In the genomic region with DNA sequence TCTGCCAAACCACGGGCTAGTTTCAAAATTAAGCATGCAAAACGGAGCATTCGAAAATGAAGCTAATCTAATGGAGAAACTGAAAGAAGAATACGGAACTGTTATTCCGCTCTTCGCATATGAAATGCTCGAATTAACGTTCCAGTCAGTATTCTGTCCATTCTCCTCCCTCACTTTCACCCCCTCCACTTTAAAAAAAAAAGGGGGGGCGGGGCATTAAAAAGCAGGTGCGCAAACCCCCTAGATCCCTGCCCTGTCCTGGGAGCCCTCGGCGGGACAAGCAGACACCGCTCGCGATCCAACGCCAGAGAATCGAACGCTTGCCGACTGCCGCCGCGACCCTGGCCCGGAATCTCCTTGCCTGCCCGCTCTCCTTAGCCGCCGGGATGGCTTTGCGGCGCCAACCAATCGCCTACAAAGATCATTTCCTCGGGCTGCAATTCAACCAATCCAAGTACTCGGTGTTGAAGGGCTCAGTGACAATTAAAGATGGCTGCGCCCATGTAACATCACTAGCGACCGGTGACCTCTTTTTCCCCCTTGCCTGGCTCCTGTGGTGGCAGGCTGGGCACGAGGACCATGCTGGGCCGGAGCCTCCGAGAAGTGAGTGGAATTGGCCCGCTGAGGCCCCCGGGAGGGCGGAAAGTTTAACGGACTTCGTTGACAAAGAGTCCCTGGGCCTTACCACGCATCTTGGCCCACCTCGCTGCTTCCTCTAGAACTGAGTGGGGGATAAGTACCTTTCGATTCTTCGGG, we compare ENCODE assay signal across 1 cellular context.
TF ChIP-seq lines count a peak whose summit lies in the region.

Gene QRSL1, plus strand, starts transcription at position 476 of the 756 bp plus-strand sequence. Its CDS starts 104 bp downstream, at position 580.
A gene with protein sequence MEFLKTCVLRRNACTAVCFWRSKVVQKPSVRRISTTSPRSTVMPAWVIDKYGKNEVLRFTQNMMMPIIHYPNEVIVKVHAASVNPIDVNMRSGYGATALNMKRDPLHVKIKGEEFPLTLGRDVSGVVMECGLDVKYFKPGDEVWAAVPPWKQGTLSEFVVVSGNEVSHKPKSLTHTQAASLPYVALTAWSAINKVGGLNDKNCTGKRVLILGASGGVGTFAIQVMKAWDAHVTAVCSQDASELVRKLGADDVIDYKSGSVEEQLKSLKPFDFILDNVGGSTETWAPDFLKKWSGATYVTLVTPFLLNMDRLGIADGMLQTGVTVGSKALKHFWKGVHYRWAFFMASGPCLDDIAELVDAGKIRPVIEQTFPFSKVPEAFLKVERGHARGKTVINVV (minus strand): TSS at position 396 of the 756 bp plus-strand sequence. CDS start 477 bp downstream, outside the sequence.

TF ChIP-seq in K562, 482 proteins besides CTCF, POLR2A, EP300 and RAD21 (continued from another document and continues in another):
- peak in 1 of 2 experiments; percentile 67 for TF ChIP-seq AFF1 (IDR thresholded peaks at IDR 0.05; ENCODE audit: low read depth in 1 of 2, partially characterized antibody in 2 of 2)
- peak; percentile 34; the same call in 1 of the 2 replicates for TF ChIP-seq CREB1 (IDR thresholded peaks at IDR 0.05)
- no peak; the same call in 1 of the 2 replicates for TF ChIP-seq CREB1 (CRISPR knock-in tag; IDR thresholded peaks at IDR 0.05)
- TF ChIP-seq ARID2 (IDR thresholded peaks at IDR 0.05): no peak
- TF ChIP-seq SMARCA5 (IDR thresholded peaks at IDR 0.05): no peak
- no peak for TF ChIP-seq NCOR1 (IDR thresholded peaks at IDR 0.05)
- TF ChIP-seq MAZ (CRISPR knock-in tag; conservative IDR thresholded peaks at IDR 0.05 in 1 of 2, IDR thresholded peaks at IDR 0.05 in 1 of 2): peak; percentile 30 to 68; a peak in 2 of 4 replicates
- no peak for TF ChIP-seq NCOA6 (IDR thresholded peaks at IDR 0.05)
- peak; percentile 72 for TF ChIP-seq CHD2 (IDR thresholded peaks at IDR 0.05; ENCODE audit: low read depth, low read length)
- TF ChIP-seq SAP30 (IDR thresholded peaks at IDR 0.05; ENCODE audit: borderline replicate concordance, insufficient read depth, low read depth, low read length, poor library complexity, severe bottlenecking): peak; percentile 98
- TF ChIP-seq POLR2H (tag; IDR thresholded peaks at IDR 0.05; ENCODE audit: low read depth): no peak
- peak; percentile 58; the same call in 1 of the 2 replicates for TF ChIP-seq POLR2AphosphoS5 (IDR thresholded peaks at IDR 0.05; ENCODE audit: control insufficient read depth, insufficient read depth, low read depth, low read length)
- no peak for TF ChIP-seq HOXB6 (CRISPR knock-in tag; IDR thresholded peaks at IDR 0.05; ENCODE audit: borderline replicate concordance)
- peak; percentile 13; the same call in 1 of the 2 replicates for TF ChIP-seq ATF7 (IDR thresholded peaks at IDR 0.05)
- no peak for TF ChIP-seq ZNF23 (CRISPR knock-in tag; IDR thresholded peaks at IDR 0.05)
- TF ChIP-seq CXXC5 (CRISPR knock-in tag; IDR thresholded peaks at IDR 0.05): no peak; the same call in none of the 2 replicates
- no peak for TF ChIP-seq MCM3 (IDR thresholded peaks at IDR 0.05)
- no peak for TF ChIP-seq MYNN (IDR thresholded peaks at IDR 0.05)
- TF ChIP-seq MYNN (CRISPR knock-in tag; IDR thresholded peaks at IDR 0.05): no peak
- peak; percentile 39; the same call in 1 of the 2 replicates for TF ChIP-seq ZBTB12 (CRISPR knock-in tag; IDR thresholded peaks at IDR 0.05)
- TF ChIP-seq, protein P1, sequence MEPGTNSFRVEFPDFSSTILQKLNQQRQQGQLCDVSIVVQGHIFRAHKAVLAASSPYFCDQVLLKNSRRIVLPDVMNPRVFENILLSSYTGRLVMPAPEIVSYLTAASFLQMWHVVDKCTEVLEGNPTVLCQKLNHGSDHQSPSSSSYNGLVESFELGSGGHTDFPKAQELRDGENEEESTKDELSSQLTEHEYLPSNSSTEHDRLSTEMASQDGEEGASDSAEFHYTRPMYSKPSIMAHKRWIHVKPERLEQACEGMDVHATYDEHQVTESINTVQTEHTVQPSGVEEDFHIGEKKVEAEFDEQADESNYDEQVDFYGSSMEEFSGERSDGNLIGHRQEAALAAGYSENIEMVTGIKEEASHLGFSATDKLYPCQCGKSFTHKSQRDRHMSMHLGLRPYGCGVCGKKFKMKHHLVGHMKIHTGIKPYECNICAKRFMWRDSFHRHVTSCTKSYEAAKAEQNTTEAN (CRISPR knock-in tag; IDR thresholded peaks at IDR 0.05): no peak
- no peak for TF ChIP-seq RHOXF2B (CRISPR knock-in tag; conservative IDR thresholded peaks at IDR 0.05)
- TF ChIP-seq MBD2 (IDR thresholded peaks at IDR 0.05; ENCODE audit: borderline replicate concordance, low read depth): peak; percentile 97
- TF ChIP-seq NFIX (CRISPR knock-in tag; IDR thresholded peaks at IDR 0.05; ENCODE audit: low read depth): no peak
- peak; percentile 92 for TF ChIP-seq NFYB (IDR thresholded peaks at IDR 0.05; ENCODE audit: extremely low read depth, insufficient read length)
- TF ChIP-seq TCF7 (IDR thresholded peaks at IDR 0.05; ENCODE audit: borderline replicate concordance): 0 out of 2 replicates have a peak, but pooled peaks have one; percentile 47
- TF ChIP-seq ZNF174 (CRISPR knock-in tag; IDR thresholded peaks at IDR 0.05): no peak
- TF ChIP-seq TAF15 (IDR thresholded peaks at IDR 0.05; ENCODE audit: low read depth, low read length): no peak
- TF ChIP-seq FOSL1 (tag; conservative IDR thresholded peaks at IDR 0.05): peak; percentile 43; the same call in 1 of the 2 replicates
- TF ChIP-seq, protein P2, sequence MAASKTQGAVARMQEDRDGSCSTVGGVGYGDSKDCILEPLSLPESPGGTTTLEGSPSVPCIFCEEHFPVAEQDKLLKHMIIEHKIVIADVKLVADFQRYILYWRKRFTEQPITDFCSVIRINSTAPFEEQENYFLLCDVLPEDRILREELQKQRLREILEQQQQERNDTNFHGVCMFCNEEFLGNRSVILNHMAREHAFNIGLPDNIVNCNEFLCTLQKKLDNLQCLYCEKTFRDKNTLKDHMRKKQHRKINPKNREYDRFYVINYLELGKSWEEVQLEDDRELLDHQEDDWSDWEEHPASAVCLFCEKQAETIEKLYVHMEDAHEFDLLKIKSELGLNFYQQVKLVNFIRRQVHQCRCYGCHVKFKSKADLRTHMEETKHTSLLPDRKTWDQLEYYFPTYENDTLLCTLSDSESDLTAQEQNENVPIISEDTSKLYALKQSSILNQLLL (CRISPR knock-in tag; IDR thresholded peaks at IDR 0.05; ENCODE audit: borderline replicate concordance): no peak
- TF ChIP-seq TGIF2 (CRISPR knock-in tag; IDR thresholded peaks at IDR 0.05): no peak
- TF ChIP-seq NR3C1 (CRISPR knock-in tag; IDR thresholded peaks at IDR 0.05): no peak
- TF ChIP-seq, protein P3, sequence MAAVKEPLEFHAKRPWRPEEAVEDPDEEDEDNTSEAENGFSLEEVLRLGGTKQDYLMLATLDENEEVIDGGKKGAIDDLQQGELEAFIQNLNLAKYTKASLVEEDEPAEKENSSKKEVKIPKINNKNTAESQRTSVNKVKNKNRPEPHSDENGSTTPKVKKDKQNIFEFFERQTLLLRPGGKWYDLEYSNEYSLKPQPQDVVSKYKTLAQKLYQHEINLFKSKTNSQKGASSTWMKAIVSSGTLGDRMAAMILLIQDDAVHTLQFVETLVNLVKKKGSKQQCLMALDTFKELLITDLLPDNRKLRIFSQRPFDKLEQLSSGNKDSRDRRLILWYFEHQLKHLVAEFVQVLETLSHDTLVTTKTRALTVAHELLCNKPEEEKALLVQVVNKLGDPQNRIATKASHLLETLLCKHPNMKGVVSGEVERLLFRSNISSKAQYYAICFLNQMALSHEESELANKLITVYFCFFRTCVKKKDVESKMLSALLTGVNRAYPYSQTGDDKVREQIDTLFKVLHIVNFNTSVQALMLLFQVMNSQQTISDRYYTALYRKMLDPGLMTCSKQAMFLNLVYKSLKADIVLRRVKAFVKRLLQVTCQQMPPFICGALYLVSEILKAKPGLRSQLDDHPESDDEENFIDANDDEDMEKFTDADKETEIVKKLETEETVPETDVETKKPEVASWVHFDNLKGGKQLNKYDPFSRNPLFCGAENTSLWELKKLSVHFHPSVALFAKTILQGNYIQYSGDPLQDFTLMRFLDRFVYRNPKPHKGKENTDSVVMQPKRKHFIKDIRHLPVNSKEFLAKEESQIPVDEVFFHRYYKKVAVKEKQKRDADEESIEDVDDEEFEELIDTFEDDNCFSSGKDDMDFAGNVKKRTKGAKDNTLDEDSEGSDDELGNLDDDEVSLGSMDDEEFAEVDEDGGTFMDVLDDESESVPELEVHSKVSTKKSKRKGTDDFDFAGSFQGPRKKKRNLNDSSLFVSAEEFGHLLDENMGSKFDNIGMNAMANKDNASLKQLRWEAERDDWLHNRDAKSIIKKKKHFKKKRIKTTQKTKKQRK (IDR thresholded peaks at IDR 0.05; ENCODE audit: borderline replicate concordance, low read depth, low read length): no peak
- peak; percentile 15; the same call in 1 of the 2 replicates for TF ChIP-seq PML (IDR thresholded peaks at IDR 0.05; ENCODE audit: low read length)
- no peak for TF ChIP-seq SNIP1 (IDR thresholded peaks at IDR 0.05; ENCODE audit: low read depth)
- no peak for TF ChIP-seq PRPF4 (IDR thresholded peaks at IDR 0.05; ENCODE audit: insufficient read depth, low read depth, low read length, poor library complexity, severe bottlenecking)
- peak; percentile 89 for TF ChIP-seq MXI1 (IDR thresholded peaks at IDR 0.05; ENCODE audit: low read depth, low read length)
- TF ChIP-seq, protein P4, sequence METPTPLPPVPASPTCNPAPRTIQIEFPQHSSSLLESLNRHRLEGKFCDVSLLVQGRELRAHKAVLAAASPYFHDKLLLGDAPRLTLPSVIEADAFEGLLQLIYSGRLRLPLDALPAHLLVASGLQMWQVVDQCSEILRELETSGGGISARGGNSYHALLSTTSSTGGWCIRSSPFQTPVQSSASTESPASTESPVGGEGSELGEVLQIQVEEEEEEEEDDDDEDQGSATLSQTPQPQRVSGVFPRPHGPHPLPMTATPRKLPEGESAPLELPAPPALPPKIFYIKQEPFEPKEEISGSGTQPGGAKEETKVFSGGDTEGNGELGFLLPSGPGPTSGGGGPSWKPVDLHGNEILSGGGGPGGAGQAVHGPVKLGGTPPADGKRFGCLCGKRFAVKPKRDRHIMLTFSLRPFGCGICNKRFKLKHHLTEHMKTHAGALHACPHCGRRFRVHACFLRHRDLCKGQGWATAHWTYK (CRISPR knock-in tag; IDR thresholded peaks at IDR 0.05): 0 out of 2 replicates have a peak, but pooled peaks have one; percentile 13
- TF ChIP-seq RNF2 (IDR thresholded peaks at IDR 0.05): no peak
- TF ChIP-seq, protein P5, sequence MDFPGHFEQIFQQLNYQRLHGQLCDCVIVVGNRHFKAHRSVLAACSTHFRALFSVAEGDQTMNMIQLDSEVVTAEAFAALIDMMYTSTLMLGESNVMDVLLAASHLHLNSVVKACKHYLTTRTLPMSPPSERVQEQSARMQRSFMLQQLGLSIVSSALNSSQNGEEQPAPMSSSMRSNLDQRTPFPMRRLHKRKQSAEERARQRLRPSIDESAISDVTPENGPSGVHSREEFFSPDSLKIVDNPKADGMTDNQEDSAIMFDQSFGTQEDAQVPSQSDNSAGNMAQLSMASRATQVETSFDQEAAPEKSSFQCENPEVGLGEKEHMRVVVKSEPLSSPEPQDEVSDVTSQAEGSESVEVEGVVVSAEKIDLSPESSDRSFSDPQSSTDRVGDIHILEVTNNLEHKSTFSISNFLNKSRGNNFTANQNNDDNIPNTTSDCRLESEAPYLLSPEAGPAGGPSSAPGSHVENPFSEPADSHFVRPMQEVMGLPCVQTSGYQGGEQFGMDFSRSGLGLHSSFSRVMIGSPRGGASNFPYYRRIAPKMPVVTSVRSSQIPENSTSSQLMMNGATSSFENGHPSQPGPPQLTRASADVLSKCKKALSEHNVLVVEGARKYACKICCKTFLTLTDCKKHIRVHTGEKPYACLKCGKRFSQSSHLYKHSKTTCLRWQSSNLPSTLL (IDR thresholded peaks at IDR 0.05): no peak
- peak; percentile 94 for TF ChIP-seq FOS (IDR thresholded peaks at IDR 0.05; ENCODE audit: extremely low read depth, insufficient read length)
- TF ChIP-seq ZEB2 (IDR thresholded peaks at IDR 0.05): no peak
- no peak for TF ChIP-seq THRB (CRISPR knock-in tag; conservative IDR thresholded peaks at IDR 0.05)
- peak; percentile 82 to 89; a peak in 1 of 4 replicates for TF ChIP-seq SIN3A (IDR thresholded peaks at IDR 0.05; ENCODE audit: borderline replicate concordance in 2 of 2, control insufficient read depth in 1 of 2, low read depth in 2 of 2, low read length in 2 of 2)
